2 cellular contexts compared by ENCODE assay signal in genomic region chr5:62661126-62661525, GRCh38.
TF ChIP-seq lines count a peak whose summit lies in the region.

No MANE protein-coding gene starts in this region.

TF ChIP-seq in HepG2, 621 proteins besides CTCF, POLR2A, EP300 and RAD21 (continued from another document and continues in another):
- TF ChIP-seq ZNF687 (CRISPR knock-in tag; IDR thresholded peaks at IDR 0.05): peak; percentile 66
- TF ChIP-seq ATF7 (IDR thresholded peaks at IDR 0.05): no peak
- TF ChIP-seq ATF7 (CRISPR knock-in tag; IDR thresholded peaks at IDR 0.05): 0 out of 2 replicates have a peak, but pooled peaks have one; percentile 42
- 0 out of 2 replicates have a peak, but pooled peaks have one; percentile 43 for TF ChIP-seq GMEB1 (CRISPR knock-in tag; IDR thresholded peaks at IDR 0.05; ENCODE audit: borderline replicate concordance)
- 0 out of 2 replicates have a peak, but pooled peaks have one; percentile 55 for TF ChIP-seq ZNF644 (CRISPR knock-in tag; IDR thresholded peaks at IDR 0.05; ENCODE audit: low read depth)
- TF ChIP-seq HOXA5 (CRISPR knock-in tag; IDR thresholded peaks at IDR 0.05): no peak
- no peak for TF ChIP-seq ZNF230 (CRISPR knock-in tag; IDR thresholded peaks at IDR 0.05)
- peak; percentile 31; the same call in 1 of the 2 replicates for TF ChIP-seq THAP7 (CRISPR knock-in tag; IDR thresholded peaks at IDR 0.05)
- no peak for TF ChIP-seq SNAPC5 (CRISPR knock-in tag; IDR thresholded peaks at IDR 0.05; ENCODE audit: borderline replicate concordance)
- no peak for TF ChIP-seq ZSCAN20 (CRISPR knock-in tag; IDR thresholded peaks at IDR 0.05; ENCODE audit: borderline replicate concordance)
- TF ChIP-seq EHMT2 (IDR thresholded peaks at IDR 0.05; ENCODE audit: borderline replicate concordance, low read depth, low read length): no peak
- TF ChIP-seq ESRRA (CRISPR knock-in tag; IDR thresholded peaks at IDR 0.05; ENCODE audit: low read depth): no peak
- no peak for TF ChIP-seq RXRB (CRISPR knock-in tag; IDR thresholded peaks at IDR 0.05; ENCODE audit: borderline replicate concordance)
- TF ChIP-seq MTF2 (CRISPR knock-in tag; IDR thresholded peaks at IDR 0.05; ENCODE audit: borderline replicate concordance): 0 out of 2 replicates have a peak, but pooled peaks have one; percentile 22
- no peak for TF ChIP-seq ATAD3A (CRISPR knock-in tag; IDR thresholded peaks at IDR 0.05)
- peak; percentile 27; the same call in 1 of the 2 replicates for TF ChIP-seq SMC3 (IDR thresholded peaks at IDR 0.05; ENCODE audit: low read length)
- TF ChIP-seq AGO2 (optimal IDR thresholded peaks at IDR 0.05; ENCODE audit: low read depth, low read length): no peak
- peak; percentile 91 for TF ChIP-seq ZNF263 (CRISPR knock-in tag; IDR thresholded peaks at IDR 0.05)

TF ChIP-seq in WTC11, 78 proteins besides CTCF, POLR2A, EP300 and RAD21 (continued from another document):
- TF ChIP-seq E2F5 (CRISPR knock-in tag; IDR thresholded peaks at IDR 0.05): no peak
- no peak for TF ChIP-seq ATF1 (CRISPR knock-in tag; IDR thresholded peaks at IDR 0.05)
- no peak for TF ChIP-seq ERG (CRISPR knock-in tag; IDR thresholded peaks at IDR 0.05)
- no peak for TF ChIP-seq USF2 (CRISPR knock-in tag; IDR thresholded peaks at IDR 0.05)
- no peak for TF ChIP-seq MXD4 (CRISPR knock-in tag; IDR thresholded peaks at IDR 0.05; ENCODE audit: borderline replicate concordance)
- no peak for TF ChIP-seq PREB (CRISPR knock-in tag; IDR thresholded peaks at IDR 0.05; ENCODE audit: borderline replicate concordance)
- TF ChIP-seq, protein P1, sequence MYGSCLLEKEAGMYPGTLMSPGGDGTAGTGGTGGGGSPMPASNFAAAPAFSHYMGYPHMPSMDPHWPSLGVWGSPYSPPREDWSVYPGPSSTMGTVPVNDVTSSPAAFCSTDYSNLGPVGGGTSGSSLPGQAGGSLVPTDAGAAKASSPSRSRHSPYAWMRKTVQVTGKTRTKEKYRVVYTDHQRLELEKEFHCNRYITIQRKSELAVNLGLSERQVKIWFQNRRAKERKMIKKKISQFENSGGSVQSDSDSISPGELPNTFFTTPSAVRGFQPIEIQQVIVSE (CRISPR knock-in tag; IDR thresholded peaks at IDR 0.05; ENCODE audit: borderline replicate concordance): no peak
- no peak for TF ChIP-seq RELA (CRISPR knock-in tag; IDR thresholded peaks at IDR 0.05; ENCODE audit: borderline replicate concordance)
- TF ChIP-seq ATF3 (CRISPR knock-in tag; conservative IDR thresholded peaks at IDR 0.05): no peak
- TF ChIP-seq TP53 (CRISPR knock-in tag; IDR thresholded peaks at IDR 0.05): no peak
- no peak for TF ChIP-seq AFF4 (CRISPR knock-in tag; IDR thresholded peaks at IDR 0.05; ENCODE audit: borderline replicate concordance)
- no peak for TF ChIP-seq ZNF416 (CRISPR knock-in tag; IDR thresholded peaks at IDR 0.05)
TF ChIP-seq in WTC11: peak in this region for 0.
